Comparison of ENCODE assay signal across 1 cellular context in genomic region chr2:121736462-121737336, GRCh38.
TF ChIP-seq lines count a peak whose summit lies in the region.

TSS of gene NIFK (minus strand) at chr2:121736875. CDS start at chr2:121736850, 25 bp downstream.

TF ChIP-seq in SK-N-SH, 30 proteins besides CTCF, POLR2A, EP300 and RAD21 (continued from another document):
- TF ChIP-seq ZBTB33 (IDR thresholded peaks at IDR 0.05; ENCODE audit: borderline replicate concordance, low read depth) (no peak), TEAD4 (IDR thresholded peaks at IDR 0.05; ENCODE audit: borderline replicate concordance, insufficient read depth) (no peak), EZH2phosphoT487 (IDR thresholded peaks at IDR 0.05; ENCODE audit: borderline replicate concordance, low read depth) (no peak), NRF1 (IDR thresholded peaks at IDR 0.05; ENCODE audit: low read depth, low read length) (peak; percentile 51; the same call in 1 of the 2 replicates)
TF ChIP-seq in SK-N-SH: peak in this region for 10.
